ENCODE assay signal across 20 cellular contexts in genomic region chr12:13176257-13176656, GRCh38. TPM values are rescaled to one million over a fixed set of nuclear protein-coding genes. Genes with fewer than 3 reads are reported as not detected.
DNase-seq lines count a peak whose midpoint lies in the region; ATAC-seq and TF ChIP-seq lines count a peak whose summit lies in the region.
"Had no signal": no experiment of that assay in that cellular context is flagged by ENCODE, and none has a peak within 500 bp of the region (broad histone marks: within the 10 kb centered on the region; RNA-seq: fewer than 3 reads in every experiment).

No MANE protein-coding gene starts in this region.

- H3K9ac ChIP-seq in mammary epithelial cell (ENCODE audit: insufficient read depth, low read length) (no peak overlapping the region), smooth muscle cell (ENCODE audit: low read depth) (no peak overlapping the region)

- H2AFZ ChIP-seq in mammary epithelial cell (ENCODE audit: low read depth, low read length) (no peak overlapping the region), smooth muscle cell (ENCODE audit: low read depth) (no peak overlapping the region), OCI-LY7 (ENCODE audit: low read length) (no peak overlapping the region)

- BruUV-seq in mammary epithelial cell (replicated peaks; lab: Mats Ljungman, UMichigan) (no TSS peak), OCI-LY7 (replicated peaks; lab: Mats Ljungman, UMichigan) (no TSS peak)

- no peak overlapping the region for H3K4me3 ChIP-seq in mammary epithelial cell (replicated peaks in 1 of 3; ENCODE audit: insufficient read depth in 1 of 3, low read depth in 2 of 3, low read length in 3 of 3)
- H3K4me3 ChIP-seq in smooth muscle cell, result no peak overlapping the region
- no peak overlapping the region for H3K4me3 ChIP-seq in ascending aorta
- no peak overlapping the region for H3K4me3 ChIP-seq in OCI-LY7 (ENCODE audit: low read depth, low read length, poor library complexity, severe bottlenecking)
- H3K4me3 ChIP-seq: MG63 had no signal

- H3K4me1 Mint-ChIP-seq in activated CD8-positive, alpha-beta T cell treated with anti-CD3 and anti-CD28 coated beads, Interleukin-2, amount 10 ng/mL, durations not matched to agents 7 days and 5 days (ENCODE audit: low read depth), result peaks cover 64% of the 10 kb centered on the region
- peaks cover 32% of the 10 kb centered on the region for H3K4me1 Mint-ChIP-seq in activated CD8-positive, alpha-beta T cell treated with anti-CD3 and anti-CD28 coated beads for 36 hours (ENCODE audit: low read depth)

- H3F3A ChIP-seq in smooth muscle cell (ENCODE audit: low read depth), result peaks cover 24% of the 10 kb centered on the region

- no peaks in the 10 kb centered on the region for H3K36me3 Mint-ChIP-seq in activated CD8-positive, alpha-beta T cell treated with anti-CD3 and anti-CD28 coated beads, Interleukin-2, amount 10 ng/mL, durations not matched to agents 7 days and 5 days (ENCODE audit: low read depth)
- H3K36me3 Mint-ChIP-seq in activated CD8-positive, alpha-beta T cell treated with anti-CD3 and anti-CD28 coated beads for 36 hours (ENCODE audit: low read depth), result no peaks in the 10 kb centered on the region
- H3K36me3 Mint-ChIP-seq: CD14-positive monocyte had no signal

- no peak overlapping the region for H3K27ac Mint-ChIP-seq in activated CD8-positive, alpha-beta T cell treated with anti-CD3 and anti-CD28 coated beads, Interleukin-2, amount 10 ng/mL, durations not matched to agents 7 days and 5 days
- H3K27ac Mint-ChIP-seq in activated CD8-positive, alpha-beta T cell treated with anti-CD3 and anti-CD28 coated beads for 36 hours, result no peak overlapping the region
- H3K27ac Mint-ChIP-seq: CD14-positive monocyte had no signal

- dilution Hi-C loops in mammary epithelial cell (cut with HindIII; ENCODE audit: low sequenced_read_pairs), result no loop called here

- intact Hi-C loops in activated CD8-positive, alpha-beta T cell treated with anti-CD3 and anti-CD28 coated beads for 36 hours (cut with micrococcal nuclease), result no loop called here
- intact Hi-C loops in mammary epithelial cell (cut with micrococcal nuclease) (no loop called here), ascending aorta (cut with DNase I) (no loop called here), OCI-LY7 (cut with micrococcal nuclease; ENCODE audit: unreplicated experiment) (no loop called here)

- no peak for ATAC-seq in activated CD8-positive, alpha-beta T cell treated with anti-CD3 and anti-CD28 coated beads, Interleukin-2, amount 10 ng/mL, durations not matched to agents 7 days and 5 days
- no peak for ATAC-seq in activated CD8-positive, alpha-beta T cell treated with anti-CD3 and anti-CD28 coated beads for 36 hours
- ATAC-seq in foreskin keratinocyte (no peak), HG02642 (IDR thresholded peaks at IDR 0.05; ENCODE audit: poor library complexity, unreplicated experiment) (no peak)

- H3K9me2 ChIP-seq in OCI-LY7 (ENCODE audit: insufficient read depth, low read length), result no peaks in the 10 kb centered on the region

- CTCF ChIA-PET in activated CD8-positive, alpha-beta T cell treated with anti-CD3 and anti-CD28 coated beads, Interleukin-2, amount 10 ng/mL, durations not matched to agents 7 days and 5 days (lab: Charles Lee), result no interaction called here
- CTCF ChIA-PET in activated CD8-positive, alpha-beta T cell treated with anti-CD3 and anti-CD28 coated beads for 36 hours (lab: Charles Lee), result no interaction called here
- CTCF ChIA-PET in mammary epithelial cell (lab: Charles Lee; ENCODE audit: low non-redundant PET) (no interaction called here), OCI-LY7 (lab: Charles Lee; ENCODE audit: unreplicated experiment) (no interaction called here)

- POLR2A ChIA-PET in activated CD8-positive, alpha-beta T cell treated with anti-CD3 and anti-CD28 coated beads, Interleukin-2, amount 10 ng/mL, durations not matched to agents 7 days and 5 days (lab: Charles Lee), result no interaction called here
- POLR2A ChIA-PET in activated CD8-positive, alpha-beta T cell treated with anti-CD3 and anti-CD28 coated beads for 36 hours (lab: Charles Lee), result interaction anchor here (0.6 kb wide), 1 partner anchor 34 kb away, joined by 3 read pairs; no protein-coding TSS in a partner anchor
- POLR2A ChIA-PET in OCI-LY7 (lab: Charles Lee), result no interaction called here

- WGBS in mammary epithelial cell (ENCODE audit: low coverage, missing lambda C conversion rate), result 95% methylated on average over 2 of the region's 4 CpGs
- WGBS in smooth muscle cell (ENCODE audit: low lambda C conversion rate), result 82% methylated on average over 4 of the region's 4 CpGs

- H3K79me2 ChIP-seq in mammary epithelial cell (ENCODE audit: insufficient read depth, low read length) (no peaks in the 10 kb centered on the region), smooth muscle cell (ENCODE audit: low read depth) (no peaks in the 10 kb centered on the region), OCI-LY7 (ENCODE audit: insufficient read depth, low read depth, low read length) (no peaks in the 10 kb centered on the region)

- no peak for TF ChIP-seq CTCF in activated CD8-positive, alpha-beta T cell treated with anti-CD3 and anti-CD28 coated beads for 36 hours (IDR thresholded peaks at IDR 0.05)
- TF ChIP-seq CTCF in mammary epithelial cell (conservative IDR thresholded peaks at IDR 0.05 in 1 of 2, IDR thresholded peaks at IDR 0.05 in 1 of 2; ENCODE audit: extremely low read depth in 1 of 2, insufficient read depth in 1 of 2, low read depth in 1 of 2, low read length in 2 of 2), result no peak
- no peak for TF ChIP-seq CTCF in foreskin keratinocyte (conservative IDR thresholded peaks at IDR 0.05)
- TF ChIP-seq CTCF in smooth muscle cell (IDR thresholded peaks at IDR 0.05; ENCODE audit: borderline replicate concordance, insufficient read depth, poor library complexity, severe bottlenecking), result no peak
- no peak for TF ChIP-seq CTCF in ascending aorta (IDR thresholded peaks at IDR 0.05)
- TF ChIP-seq CTCF in OCI-LY7 (conservative IDR thresholded peaks at IDR 0.05; ENCODE audit: low read length), result no peak

- H3K27ac ChIP-seq in mammary epithelial cell (ENCODE audit: insufficient read depth, low read depth, low read length) (peak overlapping the region; percentile 92), foreskin keratinocyte (peak overlapping the region; percentile 99), smooth muscle cell (ENCODE audit: low read depth) (peak overlapping the region; percentile 93), ascending aorta (no peak overlapping the region), OCI-LY7 (ENCODE audit: low read depth, low read length, poor library complexity, severe bottlenecking) (no peak overlapping the region)
- H3K27ac ChIP-seq: 22Rv1 had no signal

- H3K27me3 ChIP-seq in mammary epithelial cell (ENCODE audit: insufficient read depth, low read length), result no peaks in the 10 kb centered on the region
- H3K27me3 ChIP-seq in foreskin keratinocyte, result no peaks in the 10 kb centered on the region
- H3K27me3 ChIP-seq in smooth muscle cell (ENCODE audit: low read depth), result no peaks in the 10 kb centered on the region
- H3K27me3 ChIP-seq in ascending aorta, result no peaks in the 10 kb centered on the region
- H3K27me3 ChIP-seq: MG63 had no signal

- H3K9me3 ChIP-seq in mammary epithelial cell (replicated peaks; ENCODE audit: insufficient read depth, low read length) (no peaks in the 10 kb centered on the region), smooth muscle cell (replicated peaks; ENCODE audit: low read depth) (no peaks in the 10 kb centered on the region), ascending aorta (no peaks in the 10 kb centered on the region), OCI-LY7 (ENCODE audit: low read length) (no peaks in the 10 kb centered on the region)
- H3K9me3 ChIP-seq: MG63 had no signal

- in situ Hi-C loops in mammary epithelial cell (cut with MboI; ENCODE audit: low sequenced_read_pairs in 2 of 2), result no loop called here

- no peaks in the 10 kb centered on the region for H4K20me1 ChIP-seq in mammary epithelial cell (ENCODE audit: insufficient read depth, low read length)
- H4K20me1 ChIP-seq in smooth muscle cell (ENCODE audit: low read depth), result no peaks in the 10 kb centered on the region
- H4K20me1 ChIP-seq in OCI-LY7 (ENCODE audit: insufficient read depth, low read length), result no peaks in the 10 kb centered on the region

- H3K27me3 Mint-ChIP-seq in activated CD8-positive, alpha-beta T cell treated with anti-CD3 and anti-CD28 coated beads, Interleukin-2, amount 10 ng/mL, durations not matched to agents 7 days and 5 days (ENCODE audit: low read depth), result peaks cover 34% of the 10 kb centered on the region
- H3K27me3 Mint-ChIP-seq in activated CD8-positive, alpha-beta T cell treated with anti-CD3 and anti-CD28 coated beads for 36 hours, result peaks cover 8% of the 10 kb centered on the region

- no peaks in the 10 kb centered on the region for H3K9me3 Mint-ChIP-seq in activated CD8-positive, alpha-beta T cell treated with anti-CD3 and anti-CD28 coated beads, Interleukin-2, amount 10 ng/mL, durations not matched to agents 7 days and 5 days (ENCODE audit: insufficient read depth)
- H3K9me3 Mint-ChIP-seq in activated CD8-positive, alpha-beta T cell treated with anti-CD3 and anti-CD28 coated beads for 36 hours, result no peaks in the 10 kb centered on the region
- H3K9me3 Mint-ChIP-seq: CD14-positive monocyte had no signal

- H3K36me3 ChIP-seq in mammary epithelial cell (ENCODE audit: insufficient read depth, low read length) (no peaks in the 10 kb centered on the region), smooth muscle cell (ENCODE audit: low read depth) (no peaks in the 10 kb centered on the region), ascending aorta (no peaks in the 10 kb centered on the region), OCI-LY7 (ENCODE audit: insufficient read depth, low read length) (no peaks in the 10 kb centered on the region)
- H3K36me3 ChIP-seq: MG63 had no signal

- H3K4me2 ChIP-seq in mammary epithelial cell (ENCODE audit: insufficient read depth, low read depth, low read length), result no peak overlapping the region
- no peak overlapping the region for H3K4me2 ChIP-seq in smooth muscle cell
- H3K4me2 ChIP-seq in OCI-LY7 (ENCODE audit: low read length), result no peak overlapping the region

- no peak overlapping the region for H3K4me3 Mint-ChIP-seq in activated CD8-positive, alpha-beta T cell treated with anti-CD3 and anti-CD28 coated beads, Interleukin-2, amount 10 ng/mL, durations not matched to agents 7 days and 5 days
- H3K4me3 Mint-ChIP-seq in activated CD8-positive, alpha-beta T cell treated with anti-CD3 and anti-CD28 coated beads for 36 hours, result no peak overlapping the region
- H3K4me3 Mint-ChIP-seq: CD14-positive monocyte had no signal

- DNase-seq in activated CD8-positive, alpha-beta T cell treated with anti-CD3 and anti-CD28 coated beads, Interleukin-2, amount 10 ng/mL, durations not matched to agents 7 days and 5 days, result peak; percentile 8
- DNase-seq in activated CD8-positive, alpha-beta T cell treated with anti-CD3 and anti-CD28 coated beads for 36 hours, result no peak
- no peak for DNase-seq in mammary epithelial cell
- peak in 1 of 2 donors; percentile 35 for DNase-seq in foreskin keratinocyte
- no peak for DNase-seq in smooth muscle cell (lab: John Stamatoyannopoulos, UW; ENCODE audit: unreplicated experiment)
- DNase-seq in ascending aorta (ENCODE audit: low spot score in 2 of 2), result no peak
- DNase-seq in OCI-LY7 (ENCODE audit: low spot score), result no peak
- DNase-seq: AML-193, DMS 273 treated with DMSO at 0.1 percent for 48 hours, DND-41, Karpas-422, NCI-H1048, NCI-H1436, NCI-H1930, NCI-H69, SHP77 treated with DMSO at 0.1 percent for 48 hours had no signal

- H3K4me1 ChIP-seq in mammary epithelial cell (ENCODE audit: insufficient read depth, low read length) (peaks cover 61% of the 10 kb centered on the region), foreskin keratinocyte (peaks cover 67% of the 10 kb centered on the region), smooth muscle cell (ENCODE audit: low read depth) (peaks cover 51% of the 10 kb centered on the region), ascending aorta (peaks cover 2 to 4% of the 10 kb centered on the region in 2 donors), OCI-LY7 (ENCODE audit: insufficient read depth, low read length, poor library complexity, severe bottlenecking) (no peaks in the 10 kb centered on the region)

RNA-seq across cellular contexts. Expression of gene EMP1, which starts 20.3 kb away (rescaled TPM):
- total RNA-seq in activated CD8-positive, alpha-beta T cell treated with anti-CD3 and anti-CD28 coated beads, Interleukin-2, amount 10 ng/mL, durations not matched to agents 7 days and 5 days, result 1 to 10 TPM; 4.4 to 7.6 TPM
- 1 to 10 TPM; 3.1 to 3.6 TPM for total RNA-seq in activated CD8-positive, alpha-beta T cell treated with anti-CD3 and anti-CD28 coated beads for 36 hours
- total RNA-seq in mammary epithelial cell (100 to 1,000 TPM in 1 of 2 donors, 10 to 100 TPM in 1; 33.7 to 204 TPM), foreskin keratinocyte (174 and 217 TPM in 2 replicates), smooth muscle cell (52.0 and 53.0 TPM in 2 replicates), ascending aorta (588 TPM), OCI-LY7 (2022) (0.40 TPM in 1 of 2 replicates, not detected in the other)
- polyA plus RNA-seq in mammary epithelial cell (309 TPM), foreskin keratinocyte (230 and 288 TPM in 2 replicates), smooth muscle cell (13.2 and 34.8 TPM in 2 replicates)
- polyA minus RNA-seq in mammary epithelial cell, result 450 TPM
- total RNA-seq in OCI-LY7 (2014; rRNA removed; shearing (Covaris generic)), result 0.03 TPM in 1 of 2 replicates, not detected in the other

Comparison
In these comparisons a context has a peak if more than half of its experiments do, and no peak if none do; other contexts are left out.
1. H3K27ac ChIP-seq: peak in mammary epithelial cell (single experiment), foreskin keratinocyte (single experiment) and smooth muscle cell (single experiment); none in ascending aorta (0 of 2) and OCI-LY7 (single experiment).